Comparison of ENCODE assay signal across 1 cellular context in the genomic region with DNA sequence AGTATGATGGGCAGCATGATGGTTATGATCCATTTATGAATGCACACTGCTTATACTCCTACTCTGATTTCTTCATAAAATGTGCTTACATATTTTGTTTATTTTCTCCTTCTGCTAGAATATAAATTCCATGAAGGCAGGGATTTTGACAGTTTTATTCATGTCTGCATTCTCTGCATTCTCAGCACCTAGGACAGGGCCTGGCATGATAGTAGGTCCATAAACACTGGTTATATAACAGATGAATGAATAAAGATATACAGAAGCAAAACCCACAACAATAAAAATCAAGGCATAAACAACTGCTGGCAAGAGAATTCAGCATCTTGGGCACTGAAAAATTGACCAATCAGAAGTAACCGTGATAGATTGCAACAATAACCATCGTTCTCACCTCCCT.
TF ChIP-seq lines count a peak whose summit lies in the region.

No MANE protein-coding gene starts in this region.

TF ChIP-seq in HepG2, 621 proteins besides CTCF, POLR2A, EP300 and RAD21:
- TF ChIP-seq, protein P1, sequence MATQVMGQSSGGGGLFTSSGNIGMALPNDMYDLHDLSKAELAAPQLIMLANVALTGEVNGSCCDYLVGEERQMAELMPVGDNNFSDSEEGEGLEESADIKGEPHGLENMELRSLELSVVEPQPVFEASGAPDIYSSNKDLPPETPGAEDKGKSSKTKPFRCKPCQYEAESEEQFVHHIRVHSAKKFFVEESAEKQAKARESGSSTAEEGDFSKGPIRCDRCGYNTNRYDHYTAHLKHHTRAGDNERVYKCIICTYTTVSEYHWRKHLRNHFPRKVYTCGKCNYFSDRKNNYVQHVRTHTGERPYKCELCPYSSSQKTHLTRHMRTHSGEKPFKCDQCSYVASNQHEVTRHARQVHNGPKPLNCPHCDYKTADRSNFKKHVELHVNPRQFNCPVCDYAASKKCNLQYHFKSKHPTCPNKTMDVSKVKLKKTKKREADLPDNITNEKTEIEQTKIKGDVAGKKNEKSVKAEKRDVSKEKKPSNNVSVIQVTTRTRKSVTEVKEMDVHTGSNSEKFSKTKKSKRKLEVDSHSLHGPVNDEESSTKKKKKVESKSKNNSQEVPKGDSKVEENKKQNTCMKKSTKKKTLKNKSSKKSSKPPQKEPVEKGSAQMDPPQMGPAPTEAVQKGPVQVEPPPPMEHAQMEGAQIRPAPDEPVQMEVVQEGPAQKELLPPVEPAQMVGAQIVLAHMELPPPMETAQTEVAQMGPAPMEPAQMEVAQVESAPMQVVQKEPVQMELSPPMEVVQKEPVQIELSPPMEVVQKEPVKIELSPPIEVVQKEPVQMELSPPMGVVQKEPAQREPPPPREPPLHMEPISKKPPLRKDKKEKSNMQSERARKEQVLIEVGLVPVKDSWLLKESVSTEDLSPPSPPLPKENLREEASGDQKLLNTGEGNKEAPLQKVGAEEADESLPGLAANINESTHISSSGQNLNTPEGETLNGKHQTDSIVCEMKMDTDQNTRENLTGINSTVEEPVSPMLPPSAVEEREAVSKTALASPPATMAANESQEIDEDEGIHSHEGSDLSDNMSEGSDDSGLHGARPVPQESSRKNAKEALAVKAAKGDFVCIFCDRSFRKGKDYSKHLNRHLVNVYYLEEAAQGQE (IDR thresholded peaks at IDR 0.05; ENCODE audit: borderline replicate concordance in 1 of 2, low read depth in 1 of 2, low read length in 2 of 2), result peak; percentile 11 to 91
- TF ChIP-seq MIER2 (CRISPR knock-in tag; IDR thresholded peaks at IDR 0.05) (peak; percentile 86), CHCHD3 (CRISPR knock-in tag; IDR thresholded peaks at IDR 0.05) (no peak)
